Comparison of ENCODE assay signal across 13 cellular contexts in genomic region chr3:109072208-109072607, GRCh38. TPM values are rescaled to one million over a fixed set of nuclear protein-coding genes. Genes with fewer than 3 reads are reported as not detected.
A peak's percentile ranks its signal among the peaks of the same experiment; 100 is the strongest.
DNase-seq lines count a peak whose midpoint lies in the region; ATAC-seq and TF ChIP-seq lines count a peak whose summit lies in the region.
"Had no signal": no experiment of that assay in that cellular context is flagged by ENCODE, and none has a peak within 500 bp of the region (broad histone marks: within the 10 kb centered on the region; RNA-seq: fewer than 3 reads in every experiment).

No MANE protein-coding gene starts in this region.

- H2BK5ac ChIP-seq in mesendoderm (ENCODE audit: low read length) = no peak overlapping the region

- TF ChIP-seq RAD21 in neural cell (conservative IDR thresholded peaks at IDR 0.05) = no peak

- no peaks in the 10 kb centered on the region for H3K9me3 Mint-ChIP-seq in activated CD4-positive, alpha-beta T cell treated with anti-CD3 and anti-CD28 coated beads, Interleukin-2, amount 10 ng/mL, durations not matched to agents 24 days and 14 days
- H3K9me3 Mint-ChIP-seq in CD8-positive, alpha-beta memory T cell = no peaks in the 10 kb centered on the region

- no peak overlapping the region for H2AFZ ChIP-seq in neural cell (ENCODE audit: low read depth, low read length)

- no peak overlapping the region for H2BK120ac ChIP-seq in mesendoderm (ENCODE audit: low read depth, low read length)

- H4K8ac ChIP-seq in mesendoderm (ENCODE audit: low read depth, low read length) = no peak overlapping the region

- peak; percentile 55 for TF ChIP-seq EP300 in neural cell (conservative IDR thresholded peaks at IDR 0.05; ENCODE audit: poor library complexity, severe bottlenecking)

- H3K4ac ChIP-seq in mesendoderm (ENCODE audit: low read depth, low read length) = no peak overlapping the region

- peaks cover 10% of the 10 kb centered on the region for H3K4me1 Mint-ChIP-seq in activated CD4-positive, alpha-beta T cell treated with anti-CD3 and anti-CD28 coated beads, Interleukin-2, amount 10 ng/mL, durations not matched to agents 24 days and 14 days
- H3K4me1 Mint-ChIP-seq in CD8-positive, alpha-beta memory T cell = peaks cover 4 to 11% (median 6%) of the 10 kb centered on the region in 3 donors

- no peaks in the 10 kb centered on the region for H3K4me1 ChIP-seq in CD8-positive, alpha-beta memory T cell (ENCODE audit: insufficient read depth, low read length)
- no peaks in the 10 kb centered on the region for H3K4me1 ChIP-seq in mesendoderm (ENCODE audit: control insufficient read depth, low read depth, low read length)
- H3K4me1 ChIP-seq: A549, prostate gland had no signal

- ATAC-seq in GM21717 (IDR thresholded peaks at IDR 0.05; ENCODE audit: unreplicated experiment) = peak; percentile 88
- peak; percentile 90 for ATAC-seq in HG03378 (IDR thresholded peaks at IDR 0.05; ENCODE audit: unreplicated experiment)
- ATAC-seq: A549 had no signal

- no peaks in the 10 kb centered on the region for H3F3A ChIP-seq in neural cell (ENCODE audit: insufficient read depth, low read length, poor library complexity, severe bottlenecking)

- CTCF ChIA-PET in CD8-positive, alpha-beta memory T cell (lab: Charles Lee) = no interaction called here

- no peak overlapping the region for H3K27ac Mint-ChIP-seq in activated CD4-positive, alpha-beta T cell treated with anti-CD3 and anti-CD28 coated beads, Interleukin-2, amount 10 ng/mL, durations not matched to agents 24 days and 14 days
- no peak overlapping the region for H3K27ac Mint-ChIP-seq in CD8-positive, alpha-beta memory T cell

- no peak overlapping the region for H3K4me3 ChIP-seq in neural cell (ENCODE audit: low read length)
- no peak overlapping the region for H3K4me3 ChIP-seq in CD8-positive, alpha-beta memory T cell (ENCODE audit: low read length)
- no peak overlapping the region for H3K4me3 ChIP-seq in mesendoderm (ENCODE audit: low read length)
- H3K4me3 ChIP-seq: A549, prostate gland had no signal

- no peaks in the 10 kb centered on the region for H4K20me1 ChIP-seq in neural cell (ENCODE audit: insufficient read depth)

- H3K9ac ChIP-seq in neural cell (ENCODE audit: low read length) (no peak overlapping the region), mesendoderm (ENCODE audit: low read length) (no peak overlapping the region)

- no peak for TF ChIP-seq CTCF in neural cell (IDR thresholded peaks at IDR 0.05; ENCODE audit: poor library complexity, severe bottlenecking)

- no peak overlapping the region for H3K23ac ChIP-seq in mesendoderm (ENCODE audit: low read length)

- no peak overlapping the region for H3K27ac ChIP-seq in neural cell (ENCODE audit: low read length)
- no peak overlapping the region for H3K27ac ChIP-seq in CD8-positive, alpha-beta memory T cell (ENCODE audit: low read depth, low read length)
- no peak overlapping the region for H3K27ac ChIP-seq in mesendoderm (ENCODE audit: low read depth, low read length)
- H3K27ac ChIP-seq: A549, prostate gland, VCaP had no signal

- H3K27me3 ChIP-seq in neural cell (ENCODE audit: insufficient read depth, low read depth, low read length) (no peaks in the 10 kb centered on the region), mesendoderm (ENCODE audit: insufficient read depth, low read length, poor library complexity) (no peaks in the 10 kb centered on the region)
- H3K27me3 ChIP-seq in CD8-positive, alpha-beta memory T cell (ENCODE audit: insufficient read depth, low read length, poor library complexity, severe bottlenecking) = no peaks in the 10 kb centered on the region

- WGBS in mesendoderm (ENCODE audit: extremely low coverage, insufficient coverage, low lambda C conversion rate) = no CpG with 5 or more reads among the region's 7 CpGs

- intact Hi-C loops in activated CD4-positive, alpha-beta T cell treated with anti-CD3 and anti-CD28 coated beads, Interleukin-2, amount 10 ng/mL, durations not matched to agents 24 days and 14 days (cut with micrococcal nuclease) = no loop called here

- no peaks in the 10 kb centered on the region for H3K36me3 Mint-ChIP-seq in activated CD4-positive, alpha-beta T cell treated with anti-CD3 and anti-CD28 coated beads, Interleukin-2, amount 10 ng/mL, durations not matched to agents 24 days and 14 days (ENCODE audit: low read depth)
- peaks cover 0 to 1% (median 0%) of the 10 kb centered on the region in 3 donors for H3K36me3 Mint-ChIP-seq in CD8-positive, alpha-beta memory T cell

- H3K18ac ChIP-seq in mesendoderm (ENCODE audit: low read length) = no peak overlapping the region

- H3K9me3 ChIP-seq in neural cell (ENCODE audit: low read length) = no peaks in the 10 kb centered on the region
- H3K9me3 ChIP-seq in CD8-positive, alpha-beta memory T cell (ENCODE audit: low read length) = no peaks in the 10 kb centered on the region
- H3K9me3 ChIP-seq: A549, prostate gland had no signal

- H2BK15ac ChIP-seq in mesendoderm (replicated peaks; ENCODE audit: low read depth) = no peak overlapping the region

- H3K79me2 ChIP-seq in neural cell (replicated peaks; ENCODE audit: insufficient read depth, low read length) = no peaks in the 10 kb centered on the region
- no peaks in the 10 kb centered on the region for H3K79me2 ChIP-seq in mesendoderm (ENCODE audit: control insufficient read depth, insufficient read depth, low read length)

- H2AK5ac ChIP-seq in mesendoderm (ENCODE audit: low read length) = no peak overlapping the region

- H3K4me2 ChIP-seq in neural cell (ENCODE audit: low read length) (no peak overlapping the region), mesendoderm (ENCODE audit: low read length) (no peak overlapping the region)
- H3K4me2 ChIP-seq: A549 had no signal

- no peak overlapping the region for H4K5ac ChIP-seq in mesendoderm (ENCODE audit: low read length)

- peak overlapping the region; percentile 25 for H3K4me3 Mint-ChIP-seq in activated CD4-positive, alpha-beta T cell treated with anti-CD3 and anti-CD28 coated beads, Interleukin-2, amount 10 ng/mL, durations not matched to agents 24 days and 14 days
- H3K4me3 Mint-ChIP-seq in CD8-positive, alpha-beta memory T cell = no peak overlapping the region

- POLR2A ChIA-PET in CD8-positive, alpha-beta memory T cell (lab: Charles Lee) = no interaction called here

- DNase-seq in activated CD4-positive, alpha-beta T cell treated with anti-CD3 and anti-CD28 coated beads, Interleukin-2, amount 10 ng/mL, durations not matched to agents 24 days and 14 days = peak; percentile 66
- DNase-seq in activated CD4-positive, alpha-beta T cell treated with anti-CD3 and anti-CD28 coated beads for 1 hour = no peak
- no peak for DNase-seq in CD8-positive, alpha-beta memory T cell
- DNase-seq in dedifferentiated amniotic fluid mesenchymal stem cell (ENCODE audit: extremely low spot score) = no peak
- no peak for DNase-seq in mesendoderm
- DNase-seq: aorta, NCI-H510A treated with DMSO at 0.1 percent for 48 hours had no signal

- H3K36me3 ChIP-seq in neural cell (ENCODE audit: insufficient read depth, low read length) (no peaks in the 10 kb centered on the region), mesendoderm (ENCODE audit: control insufficient read depth, insufficient read depth, low read length) (no peaks in the 10 kb centered on the region)
- H3K36me3 ChIP-seq in CD8-positive, alpha-beta memory T cell (ENCODE audit: insufficient read depth, low read length) = no peaks in the 10 kb centered on the region
- H3K36me3 ChIP-seq: prostate gland had no signal

- H3K79me1 ChIP-seq in mesendoderm (ENCODE audit: low read length) = no peaks in the 10 kb centered on the region

- no peaks in the 10 kb centered on the region for H3K9me2 ChIP-seq in neural cell (ENCODE audit: insufficient read depth, low read length)

- H3K27me3 Mint-ChIP-seq in activated CD4-positive, alpha-beta T cell treated with anti-CD3 and anti-CD28 coated beads, Interleukin-2, amount 10 ng/mL, durations not matched to agents 24 days and 14 days = peaks cover 22% of the 10 kb centered on the region
- peaks cover 13 to 48% of the 10 kb centered on the region in 2 donors for H3K27me3 Mint-ChIP-seq in CD8-positive, alpha-beta memory T cell

- H3K56ac ChIP-seq in mesendoderm (ENCODE audit: low read length) = no peak overlapping the region

TF ChIP-seq in neural cell, 6 proteins besides CTCF, POLR2A, EP300 and RAD21:
- TF ChIP-seq TAF1 (IDR thresholded peaks at IDR 0.05; ENCODE audit: low read depth) (no peak), POLR2AphosphoS5 (IDR thresholded peaks at IDR 0.05) (peak; percentile 44)

RNA-seq across cellular contexts. Expression of gene MORC1, which starts 45.7 kb away (rescaled TPM):
- total RNA-seq in activated CD4-positive, alpha-beta T cell treated with anti-CD3 and anti-CD28 coated beads, Interleukin-2, amount 10 ng/mL, durations not matched to agents 24 days and 14 days = not detected in 2 replicates
- not detected in 2 replicates for polyA plus RNA-seq in neural cell
- polyA minus RNA-seq in neural cell = not detected in 2 replicates
- total RNA-seq in CD8-positive, alpha-beta memory T cell = not detected
- polyA plus RNA-seq in CD8-positive, alpha-beta memory T cell = not detected
- not detected for polyA plus RNA-seq in mesendoderm (2013, experiment 1 of 2)
- polyA plus RNA-seq in mesendoderm (2013, experiment 2 of 2) = not detected
- total RNA-seq: aorta had no signal
- polyA plus RNA-seq: A549, aorta had no signal
